1 cellular context compared by ENCODE assay signal in the genomic region with DNA sequence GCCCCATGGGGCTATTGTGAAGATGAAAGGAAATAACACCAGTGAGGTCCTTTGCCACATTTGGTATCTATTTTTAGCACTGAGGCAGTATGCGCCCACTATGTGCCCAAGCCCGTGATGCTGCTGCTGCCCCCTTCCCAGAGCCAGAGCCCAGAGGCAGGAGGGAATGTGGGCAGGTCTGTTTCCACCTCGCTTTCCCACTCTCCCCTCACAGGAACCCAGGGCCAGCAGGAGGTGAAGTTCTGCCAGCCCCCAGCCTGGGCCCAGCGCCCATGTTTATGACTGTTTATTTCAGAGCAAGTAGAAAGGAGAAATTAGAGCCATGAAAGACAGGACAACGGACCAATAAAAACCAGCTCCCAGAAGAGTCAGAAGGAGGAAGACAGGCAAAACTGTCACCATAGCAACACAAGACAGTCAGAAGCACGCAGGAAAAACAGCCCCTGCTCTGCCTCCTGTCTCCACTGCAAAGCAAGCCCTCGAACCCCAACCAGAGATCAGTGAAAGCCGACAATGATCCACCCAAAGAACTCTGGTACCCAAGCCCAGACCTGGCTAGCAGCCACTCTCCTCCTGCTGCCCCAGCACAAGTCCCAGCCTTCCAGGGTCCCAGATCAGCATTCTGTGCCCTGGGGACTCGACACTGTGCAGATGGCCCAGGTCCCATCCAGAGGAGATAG.
TF ChIP-seq lines count a peak whose summit lies in the region.

No MANE protein-coding gene starts in this region.

TF ChIP-seq in neural cell, 6 proteins besides CTCF, POLR2A, EP300 and RAD21 (continued from another document):
- TF ChIP-seq, protein P1, sequence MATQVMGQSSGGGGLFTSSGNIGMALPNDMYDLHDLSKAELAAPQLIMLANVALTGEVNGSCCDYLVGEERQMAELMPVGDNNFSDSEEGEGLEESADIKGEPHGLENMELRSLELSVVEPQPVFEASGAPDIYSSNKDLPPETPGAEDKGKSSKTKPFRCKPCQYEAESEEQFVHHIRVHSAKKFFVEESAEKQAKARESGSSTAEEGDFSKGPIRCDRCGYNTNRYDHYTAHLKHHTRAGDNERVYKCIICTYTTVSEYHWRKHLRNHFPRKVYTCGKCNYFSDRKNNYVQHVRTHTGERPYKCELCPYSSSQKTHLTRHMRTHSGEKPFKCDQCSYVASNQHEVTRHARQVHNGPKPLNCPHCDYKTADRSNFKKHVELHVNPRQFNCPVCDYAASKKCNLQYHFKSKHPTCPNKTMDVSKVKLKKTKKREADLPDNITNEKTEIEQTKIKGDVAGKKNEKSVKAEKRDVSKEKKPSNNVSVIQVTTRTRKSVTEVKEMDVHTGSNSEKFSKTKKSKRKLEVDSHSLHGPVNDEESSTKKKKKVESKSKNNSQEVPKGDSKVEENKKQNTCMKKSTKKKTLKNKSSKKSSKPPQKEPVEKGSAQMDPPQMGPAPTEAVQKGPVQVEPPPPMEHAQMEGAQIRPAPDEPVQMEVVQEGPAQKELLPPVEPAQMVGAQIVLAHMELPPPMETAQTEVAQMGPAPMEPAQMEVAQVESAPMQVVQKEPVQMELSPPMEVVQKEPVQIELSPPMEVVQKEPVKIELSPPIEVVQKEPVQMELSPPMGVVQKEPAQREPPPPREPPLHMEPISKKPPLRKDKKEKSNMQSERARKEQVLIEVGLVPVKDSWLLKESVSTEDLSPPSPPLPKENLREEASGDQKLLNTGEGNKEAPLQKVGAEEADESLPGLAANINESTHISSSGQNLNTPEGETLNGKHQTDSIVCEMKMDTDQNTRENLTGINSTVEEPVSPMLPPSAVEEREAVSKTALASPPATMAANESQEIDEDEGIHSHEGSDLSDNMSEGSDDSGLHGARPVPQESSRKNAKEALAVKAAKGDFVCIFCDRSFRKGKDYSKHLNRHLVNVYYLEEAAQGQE (IDR thresholded peaks at IDR 0.05; ENCODE audit: borderline replicate concordance): no peak
